ENCODE assay signal across 12 cellular contexts in the genomic region with DNA sequence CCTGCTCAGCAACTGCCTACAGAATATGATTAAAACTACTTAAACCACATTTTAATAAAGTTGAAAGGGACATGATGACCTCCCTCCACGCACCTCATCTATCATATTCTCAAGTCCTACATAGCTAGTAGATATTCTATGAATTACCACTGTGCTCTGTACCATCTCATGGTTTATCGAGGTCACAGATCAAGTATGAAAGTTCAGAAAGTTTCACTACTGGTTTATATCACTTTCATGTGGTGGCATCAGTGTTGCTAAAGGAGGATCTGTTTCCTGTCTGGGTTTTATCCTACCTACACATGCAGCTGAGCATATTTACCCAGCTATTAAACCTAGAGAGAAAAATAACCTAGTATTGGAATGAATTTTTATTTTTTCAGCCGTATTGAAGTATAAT.
A peak's percentile ranks its signal among the peaks of the same experiment; 100 is the strongest.
DNase-seq lines count a peak whose midpoint lies in the region; ATAC-seq and TF ChIP-seq lines count a peak whose summit lies in the region.
"Had no signal": no experiment of that assay in that cellular context is flagged by ENCODE, and none has a peak within 500 bp of the region (broad histone marks: within the 10 kb centered on the region; RNA-seq: fewer than 3 reads in every experiment).

No MANE protein-coding gene starts in this region.

- DNase-seq in DND-41 = peak; percentile 22
- DNase-seq in tibial nerve (ENCODE audit: low spot score in 2 of 2) = no peak
- no peak for DNase-seq in PC-3
- DNase-seq in GM13976 (ENCODE audit: low spot score) = no peak
- DNase-seq: GF-D8; NK-92 treated with Interleukin-12 subunit alpha and Interleukin-12 subunit beta, amount 100 ng/mL, for 24 hours; stimulated activated CD4-positive, alpha-beta T cell treated with anti-CD3 and anti-CD28 coated beads, Interleukin-15, amount 100 ng/mL, for 24 hours had no signal

- TF ChIP-seq CTCF in DND-41 (IDR thresholded peaks at IDR 0.05; ENCODE audit: borderline replicate concordance, extremely low read depth, low read length, poor library complexity, severe bottlenecking) = no peak
- no peak for TF ChIP-seq CTCF in tibial nerve (IDR thresholded peaks at IDR 0.05)
- TF ChIP-seq CTCF in PC-3 (conservative IDR thresholded peaks at IDR 0.05; ENCODE audit: low read depth, low read length) = no peak
- TF ChIP-seq CTCF in GM13976 (IDR thresholded peaks at IDR 0.05; ENCODE audit: borderline replicate concordance, control extremely low read depth, extremely low read depth, insufficient read depth, missing control alignments) = no peak

- H3K4me3 ChIP-seq in DND-41 (ENCODE audit: low read depth in 1 of 2, low read length in 2 of 2) (no peak overlapping the region), tibial nerve (no peak overlapping the region), PC-3 (ENCODE audit: low read length) (no peak overlapping the region)
- H3K4me3 ChIP-seq: cardiac muscle cell had no signal

- H3K27ac ChIP-seq in DND-41 (ENCODE audit: low read length) (no peak overlapping the region), tibial nerve (no peak overlapping the region), PC-3 (ENCODE audit: low read length) (no peak overlapping the region)
- H3K27ac ChIP-seq: cardiac muscle cell had no signal

- H3K27me3 ChIP-seq in DND-41 (ENCODE audit: insufficient read depth, low read length, poor library complexity) (no peaks in the 10 kb centered on the region), tibial nerve (no peaks in the 10 kb centered on the region), PC-3 (ENCODE audit: low read length) (0 out of 2 replicates have a peak, but pooled peaks cover 3% of the 10 kb centered on the region)
- H3K27me3 ChIP-seq: cardiac muscle cell had no signal

- CTCF ChIA-PET in PC-3 (lab: Charles Lee) = no interaction called here

- H3K9me3 ChIP-seq in DND-41 (ENCODE audit: insufficient read depth, low read length, severe bottlenecking) (no peaks in the 10 kb centered on the region), tibial nerve (no peaks in the 10 kb centered on the region), PC-3 (ENCODE audit: low read length) (no peaks in the 10 kb centered on the region)

- H3F3A ChIP-seq in PC-3 (ENCODE audit: low read length, unreplicated experiment) = no peaks in the 10 kb centered on the region

- TF ChIP-seq EP300 in tibial nerve (IDR thresholded peaks at IDR 0.05) = no peak

- H3K4me2 ChIP-seq in DND-41 (ENCODE audit: insufficient read depth, low read length) (no peak overlapping the region), PC-3 (ENCODE audit: low read length) (no peak overlapping the region)

- 87% methylated on average over 3 of the region's 3 CpGs for WGBS in tibial nerve, 2 donors

- TF ChIP-seq POLR2A in tibial nerve (IDR thresholded peaks at IDR 0.05) = no peak

- H3K9me2 ChIP-seq in PC-3 (replicated peaks; ENCODE audit: low read length) = no peaks in the 10 kb centered on the region

- H3K9ac ChIP-seq in DND-41 (ENCODE audit: low read depth, low read length) (no peak overlapping the region), PC-3 (ENCODE audit: low read length) (no peak overlapping the region)

- H3K4me1 ChIP-seq in DND-41 (ENCODE audit: insufficient read depth, low read length) = peaks cover 10% of the 10 kb centered on the region
- no peaks in the 10 kb centered on the region for H3K4me1 ChIP-seq in tibial nerve
- no peaks in the 10 kb centered on the region for H3K4me1 ChIP-seq in PC-3 (ENCODE audit: insufficient read depth, low read length)

- no peaks in the 10 kb centered on the region for H3K36me3 ChIP-seq in DND-41 (ENCODE audit: insufficient read depth, low read length)
- no peaks in the 10 kb centered on the region for H3K36me3 ChIP-seq in tibial nerve
- no peaks in the 10 kb centered on the region for H3K36me3 ChIP-seq in PC-3 (ENCODE audit: low read depth, low read length)
- H3K36me3 ChIP-seq: cardiac muscle cell had no signal

- no TSS peak for BruUV-seq in PC-3 (replicated peaks; lab: Mats Ljungman, UMichigan)

- POLR2A ChIA-PET in PC-3 (lab: Charles Lee; ENCODE audit: unreplicated experiment) = no interaction called here

- peak; percentile 100 for ATAC-seq in DND-41 (ENCODE audit: insufficient read depth, low read depth)
- ATAC-seq in GM19023 (IDR thresholded peaks at IDR 0.05; ENCODE audit: unreplicated experiment) = peak; percentile 80
- peak; percentile 96 for ATAC-seq in HG02759 (IDR thresholded peaks at IDR 0.05; ENCODE audit: unreplicated experiment)
- ATAC-seq in HG03469 (IDR thresholded peaks at IDR 0.05; ENCODE audit: unreplicated experiment) = peak; percentile 99
- ATAC-seq in GM21737 (IDR thresholded peaks at IDR 0.05; ENCODE audit: unreplicated experiment) = no peak
- no peak for ATAC-seq in PC-3

- in situ Hi-C loops in GM13976 (cut with MboI; ENCODE audit: low sequenced_read_pairs, unreplicated experiment) = no loop called here

- intact Hi-C loops in PC-3 (cut with micrococcal nuclease) = no loop called here

- H4K20me1 ChIP-seq in DND-41 (ENCODE audit: insufficient read depth, low read length) (no peaks in the 10 kb centered on the region), PC-3 (ENCODE audit: low read length) (no peaks in the 10 kb centered on the region)

- H3K79me2 ChIP-seq in DND-41 (ENCODE audit: insufficient read depth, low read length) (no peaks in the 10 kb centered on the region), PC-3 (ENCODE audit: low read length) (no peaks in the 10 kb centered on the region)

- H2AFZ ChIP-seq in DND-41 (ENCODE audit: low read depth, low read length) (no peak overlapping the region), PC-3 (ENCODE audit: low read length) (no peak overlapping the region)

Comparison
In these comparisons a context has a peak if more than half of its experiments do, and no peak if none do; other contexts are left out.
1. ATAC-seq: peak in DND-41 (single experiment), GM19023 (single experiment), HG02759 (single experiment) and HG03469 (single experiment); none in GM21737 (single experiment) and PC-3 (single experiment).